30 cellular contexts compared by ENCODE assay signal in the genomic region with DNA sequence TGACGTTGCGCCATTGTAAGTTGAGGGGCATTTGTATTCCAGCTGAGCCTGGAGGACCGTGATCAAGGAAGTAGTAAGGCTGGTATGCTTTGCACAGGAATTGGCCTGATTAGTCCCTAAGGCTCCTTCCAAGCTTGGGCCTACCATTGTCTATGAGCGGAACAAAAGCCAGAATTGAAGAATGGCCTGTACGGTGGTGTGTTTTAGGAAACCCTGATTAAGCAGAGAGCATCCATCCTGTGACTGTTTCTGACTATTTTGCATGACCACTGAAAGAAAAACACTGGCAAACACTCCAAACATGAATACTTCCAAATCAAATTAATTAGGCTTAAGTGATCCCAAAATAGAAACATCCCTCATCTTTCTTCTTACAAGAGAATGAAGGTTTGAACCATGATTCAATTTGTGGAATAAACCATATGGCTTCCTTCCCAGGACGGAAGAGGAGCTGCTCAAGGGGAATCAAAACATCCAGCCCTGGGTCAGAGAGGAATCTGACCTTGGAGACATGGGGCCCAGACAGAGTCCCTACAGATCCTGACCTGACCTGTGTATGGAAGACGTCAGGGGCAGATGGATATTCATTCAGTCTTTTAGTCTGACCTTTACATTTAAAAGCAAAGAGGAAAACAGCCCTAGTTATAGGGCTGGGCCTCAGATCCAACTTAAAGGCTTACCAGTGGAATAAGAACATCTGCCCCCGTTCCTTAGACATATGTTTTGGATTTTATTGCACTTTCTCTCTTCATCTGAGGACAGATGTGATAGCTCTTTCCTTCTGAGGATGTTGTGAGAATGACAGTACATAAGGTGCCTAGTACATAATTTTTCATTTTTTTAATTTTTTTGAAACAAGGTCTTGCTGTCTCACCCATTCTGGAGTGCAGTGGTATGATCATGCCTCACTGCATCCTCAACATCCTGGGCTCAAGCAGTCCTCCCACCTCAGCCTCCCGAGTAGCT. TPM values are rescaled to one million over a fixed set of nuclear protein-coding genes. Genes with fewer than 3 reads are reported as not detected.
A peak's percentile ranks its signal among the peaks of the same experiment; 100 is the strongest.
DNase-seq lines count a peak whose midpoint lies in the region; ATAC-seq, FAIRE-seq and TF ChIP-seq lines count a peak whose summit lies in the region.
"Had no signal": no experiment of that assay in that cellular context is flagged by ENCODE, and none has a peak within 500 bp of the region (broad histone marks: within the 10 kb centered on the region; RNA-seq: fewer than 3 reads in every experiment).

No MANE protein-coding gene starts in this region.

- TF ChIP-seq CTCF in astrocyte of the cerebellum (IDR thresholded peaks at IDR 0.05; ENCODE audit: low read depth, low read length, missing control alignments), result no peak

- H3K4me1 Mint-ChIP-seq in activated naive CD8-positive, alpha-beta T cell treated with anti-CD3 and anti-CD28 coated beads, Interleukin-2, amount 10 ng/mL, durations not matched to agents 7 days and 5 days, result no peaks in the 10 kb centered on the region
- no peaks in the 10 kb centered on the region for H3K4me1 Mint-ChIP-seq in activated naive CD8-positive, alpha-beta T cell treated with anti-CD3 and anti-CD28 coated beads for 36 hours
- H3K4me1 Mint-ChIP-seq: B cell; CD8-positive, alpha-beta memory T cell had no signal

- H3K27ac Mint-ChIP-seq in activated naive CD8-positive, alpha-beta T cell treated with anti-CD3 and anti-CD28 coated beads, Interleukin-2, amount 10 ng/mL, durations not matched to agents 7 days and 5 days, result peak overlapping the region; percentile 41
- H3K27ac Mint-ChIP-seq in activated naive CD8-positive, alpha-beta T cell treated with anti-CD3 and anti-CD28 coated beads for 36 hours, result no peak overlapping the region
- H3K27ac Mint-ChIP-seq: activated naive CD4-positive, alpha-beta T cell treated with anti-CD3 and anti-CD28 coated beads, Interleukin-2, amount 50 U/mL, for 24 hours; activated T-helper 2 cell treated with anti-CD3 and anti-CD28 coated beads, Interferon-gamma antibody, Interleukin-2, Interleukin-4, amounts not matched to agents 10 μg/mL and 5 μg/mL and 100 μg/mL, durations not matched to agents 14 hours and 24 hours and 36 hours; B cell; CD8-positive, alpha-beta memory T cell; effector memory CD8-positive, alpha-beta T cell; IgD-negative memory B cell; natural killer cell treated with Interleukin-12 subunit alpha and Interleukin-12 subunit beta and Interleukin-15 and Interleukin-18, amount 100 ng/mL, for 72 hours; stimulated activated memory B cell treated with anti-CD40 and anti-IgM and Interleukin-4, amounts not matched to agents 10 μg/mL and 1 μg/mL and 100 μg/mL, for 72 hours had no signal

- no peak overlapping the region for H3K4me3 ChIP-seq in astrocyte of the cerebellum (ENCODE audit: low read depth, low read length)
- H3K4me3 ChIP-seq: cardiac muscle cell, coronary artery, mucosa of descending colon, suprapubic skin, upper lobe of left lung had no signal

- no peaks in the 10 kb centered on the region for H3K36me3 Mint-ChIP-seq in activated naive CD8-positive, alpha-beta T cell treated with anti-CD3 and anti-CD28 coated beads, Interleukin-2, amount 10 ng/mL, durations not matched to agents 7 days and 5 days
- H3K36me3 Mint-ChIP-seq in activated naive CD8-positive, alpha-beta T cell treated with anti-CD3 and anti-CD28 coated beads for 36 hours, result no peaks in the 10 kb centered on the region
- H3K36me3 Mint-ChIP-seq: activated naive CD4-positive, alpha-beta T cell treated with anti-CD3 and anti-CD28 coated beads, Interleukin-2, amount 50 U/mL, for 24 hours; CD8-positive, alpha-beta memory T cell; natural killer cell treated with Interleukin-12 subunit alpha and Interleukin-12 subunit beta and Interleukin-15 and Interleukin-18, amount 100 ng/mL, for 72 hours; stimulated activated memory B cell treated with anti-CD40 and anti-IgM and Interleukin-4, amounts not matched to agents 10 μg/mL and 1 μg/mL and 100 μg/mL, for 72 hours; T-cell had no signal

- H3K4me3 Mint-ChIP-seq in activated naive CD8-positive, alpha-beta T cell treated with anti-CD3 and anti-CD28 coated beads, Interleukin-2, amount 10 ng/mL, durations not matched to agents 7 days and 5 days, result no peak overlapping the region
- H3K4me3 Mint-ChIP-seq in activated naive CD8-positive, alpha-beta T cell treated with anti-CD3 and anti-CD28 coated beads for 36 hours, result no peak overlapping the region
- H3K4me3 Mint-ChIP-seq: activated naive CD4-positive, alpha-beta T cell treated with anti-CD3 and anti-CD28 coated beads, Interleukin-2, amount 50 U/mL, for 24 hours; B cell; CD8-positive, alpha-beta memory T cell; effector memory CD8-positive, alpha-beta T cell; IgD-negative memory B cell; natural killer cell treated with Interleukin-12 subunit alpha and Interleukin-12 subunit beta and Interleukin-15 and Interleukin-18, amount 100 ng/mL, for 72 hours; stimulated activated memory B cell treated with anti-CD40 and anti-IgM and Interleukin-4, amounts not matched to agents 10 μg/mL and 1 μg/mL and 100 μg/mL, for 72 hours; T-cell had no signal

- ATAC-seq in activated naive CD8-positive, alpha-beta T cell treated with anti-CD3 and anti-CD28 coated beads, Interleukin-2, amount 10 ng/mL, durations not matched to agents 7 days and 5 days (ENCODE audit: low read depth), result no peak
- ATAC-seq: effector memory CD8-positive, alpha-beta T cell; mucosa of descending colon; natural killer cell treated with Interleukin-12 subunit alpha and Interleukin-12 subunit beta and Interleukin-15 and Interleukin-18, amount 100 ng/mL, for 72 hours; stimulated activated memory B cell treated with anti-CD40 and anti-IgM and Interleukin-4, amounts not matched to agents 10 μg/mL and 1 μg/mL and 100 μg/mL, for 72 hours; T-cell had no signal

- in situ Hi-C loops in astrocyte of the cerebellum (cut with HindIII; ENCODE audit: low sequenced_read_pairs), result no loop called here

- no peaks in the 10 kb centered on the region for H3K9me3 Mint-ChIP-seq in activated naive CD8-positive, alpha-beta T cell treated with anti-CD3 and anti-CD28 coated beads, Interleukin-2, amount 10 ng/mL, durations not matched to agents 7 days and 5 days
- H3K9me3 Mint-ChIP-seq in activated naive CD8-positive, alpha-beta T cell treated with anti-CD3 and anti-CD28 coated beads for 36 hours, result no peaks in the 10 kb centered on the region
- H3K9me3 Mint-ChIP-seq: activated naive CD4-positive, alpha-beta T cell treated with anti-CD3 and anti-CD28 coated beads, Interleukin-2, amount 50 U/mL, for 24 hours; activated T-helper 2 cell treated with anti-CD3 and anti-CD28 coated beads, Interferon-gamma antibody, Interleukin-2, Interleukin-4, amounts not matched to agents 10 μg/mL and 5 μg/mL and 100 μg/mL, durations not matched to agents 14 hours and 24 hours and 36 hours; CD8-positive, alpha-beta memory T cell; effector memory CD8-positive, alpha-beta T cell; IgD-negative memory B cell; natural killer cell treated with Interleukin-12 subunit alpha and Interleukin-12 subunit beta and Interleukin-15 and Interleukin-18, amount 100 ng/mL, for 72 hours; stimulated activated memory B cell treated with anti-CD40 and anti-IgM and Interleukin-4, amounts not matched to agents 10 μg/mL and 1 μg/mL and 100 μg/mL, for 72 hours; T-cell had no signal

- DNase-seq in activated naive CD8-positive, alpha-beta T cell treated with anti-CD3 and anti-CD28 coated beads, Interleukin-2, amount 10 ng/mL, durations not matched to agents 7 days and 5 days, result no peak
- DNase-seq in activated naive CD8-positive, alpha-beta T cell treated with anti-CD3 and anti-CD28 coated beads for 36 hours, result no peak
- peak; percentile 19 for DNase-seq in astrocyte of the cerebellum (ENCODE audit: low read depth)
- DNase-seq in left kidney (ENCODE audit: low read depth, low spot score), result peak; percentile 21
- DNase-seq in NCI-H69 (lab: John Stamatoyannopoulos, UW), result no peak
- no peak for DNase-seq in NCI-H1092 treated with DMSO at 0.1 percent for 48 hours (lab: John Stamatoyannopoulos, UW)
- no peak for DNase-seq in H54 (ENCODE audit: insufficient read length, low spot score)
- no peak for DNase-seq in NAMALWA (ENCODE audit: low spot score)
- DNase-seq: activated CD4-positive, alpha-beta T cell treated with anti-CD3 and anti-CD28 coated beads for 48 hours; CD8-positive, alpha-beta memory T cell; DMS153; effector memory CD8-positive, alpha-beta T cell; mammary epithelial cell; mucosa of descending colon; NCI-H1092; NCI-H1694 treated with DMSO at 0.1 percent for 48 hours; NCI-H446 treated with DMSO at 0.1 percent for 48 hours; T-cell; upper lobe of left lung had no signal

- FAIRE-seq in H54 (lab: Jason Lieb, UNC), result no peak
- FAIRE-seq: frontal cortex, GM12892 had no signal

- no peak for TF ChIP-seq POLR2A in H54 (IDR thresholded peaks at IDR 0.05; ENCODE audit: low read depth, low read length)

- H3K27me3 Mint-ChIP-seq in activated naive CD8-positive, alpha-beta T cell treated with anti-CD3 and anti-CD28 coated beads, Interleukin-2, amount 10 ng/mL, durations not matched to agents 7 days and 5 days, result peaks cover 25% of the 10 kb centered on the region
- no peaks in the 10 kb centered on the region for H3K27me3 Mint-ChIP-seq in activated naive CD8-positive, alpha-beta T cell treated with anti-CD3 and anti-CD28 coated beads for 36 hours
- H3K27me3 Mint-ChIP-seq: activated naive CD4-positive, alpha-beta T cell treated with anti-CD3 and anti-CD28 coated beads, Interleukin-2, amount 50 U/mL, for 24 hours; stimulated activated memory B cell treated with anti-CD40 and anti-IgM and Interleukin-4, amounts not matched to agents 10 μg/mL and 1 μg/mL and 100 μg/mL, for 72 hours had no signal

- POLR2A ChIA-PET in activated naive CD8-positive, alpha-beta T cell treated with anti-CD3 and anti-CD28 coated beads, Interleukin-2, amount 10 ng/mL, durations not matched to agents 7 days and 5 days (lab: Charles Lee), result interaction anchor here (0.7 kb wide), 1 partner anchor 85 kb away, joined by 5 read pairs; no protein-coding TSS in a partner anchor

RNA-seq across cellular contexts. Expression of a gene that starts 17.7 kb away (rescaled TPM):
- total RNA-seq in activated naive CD8-positive, alpha-beta T cell treated with anti-CD3 and anti-CD28 coated beads, Interleukin-2, amount 10 ng/mL, durations not matched to agents 7 days and 5 days, result 1 to 10 TPM; 8.8 to 9.3 TPM
- 1 to 10 TPM; 4.4 to 5.2 TPM for total RNA-seq in activated naive CD8-positive, alpha-beta T cell treated with anti-CD3 and anti-CD28 coated beads for 36 hours

Comparison
In these comparisons a context has a peak if more than half of its experiments do, and no peak if none do; other contexts are left out.
1. DNase-seq: peak in astrocyte of the cerebellum (single experiment) and left kidney (single experiment); none in activated naive CD8-positive, alpha-beta T cell treated with anti-CD3 and anti-CD28 coated beads, Interleukin-2, amount 10 ng/mL, durations not matched to agents 7 days and 5 days (single experiment), activated naive CD8-positive, alpha-beta T cell treated with anti-CD3 and anti-CD28 coated beads for 36 hours (single experiment), NCI-H69 (single experiment), NCI-H1092 treated with DMSO at 0.1 percent for 48 hours (single experiment), H54 (single experiment) and NAMALWA (single experiment).